Comparison of ENCODE assay signal across 8 cellular contexts in the genomic region with DNA sequence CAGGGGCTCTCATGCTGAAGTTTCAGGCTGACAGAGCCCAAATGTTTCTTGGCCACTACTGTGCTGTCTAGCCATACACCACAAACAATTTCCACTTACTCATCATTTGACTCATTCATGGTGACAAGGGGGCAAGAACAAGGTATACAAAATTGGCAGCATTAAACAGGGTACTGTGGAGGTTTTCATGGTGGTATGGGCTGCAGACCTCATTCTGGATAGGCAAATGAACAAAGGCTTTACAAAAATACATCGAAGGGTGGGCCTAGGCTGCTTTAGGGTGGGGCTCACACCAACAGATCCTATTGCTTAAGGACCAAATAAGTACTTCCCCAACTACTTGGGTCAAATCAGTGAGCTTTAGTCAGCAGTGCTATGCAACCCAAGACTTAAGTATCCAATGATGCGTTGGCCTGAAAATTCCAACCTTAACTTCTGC. TPM values are rescaled to one million over a fixed set of nuclear protein-coding genes. Genes with fewer than 3 reads are reported as not detected.
DNase-seq lines count a peak whose midpoint lies in the region; ATAC-seq, FAIRE-seq and TF ChIP-seq lines count a peak whose summit lies in the region.

No MANE protein-coding gene starts in this region.

- FAIRE-seq in H54 (lab: Jason Lieb, UNC) (peak; percentile 62), RCC 7860 (lab: Jason Lieb, UNC) (no peak)

- no peak for DNase-seq in H54 (ENCODE audit: insufficient read length, low spot score)
- peak; percentile 39 for DNase-seq in RCC 7860 (ENCODE audit: low spot score)
- DNase-seq in fibroblast of peridontal ligament (ENCODE audit: extremely low read depth), result peak; percentile 80
- DNase-seq in activated gamma-delta T cell (lab: John Stamatoyannopoulos, UW), result no peak
- no peak for DNase-seq in GOT3 (lab: John Stamatoyannopoulos, UW)
- DNase-seq in esophagus squamous epithelium (lab: John Stamatoyannopoulos, UW), result no peak
- no peak for DNase-seq in suprapubic skin (ENCODE audit: low spot score in 2 of 2)

- H3K9me3 ChIP-seq in esophagus squamous epithelium (no peaks in the 10 kb centered on the region), suprapubic skin (no peaks in the 10 kb centered on the region)

- H3K4me1 ChIP-seq in esophagus squamous epithelium (peaks cover 9 to 80% (median 32%) of the 10 kb centered on the region in 3 donors), suprapubic skin (peaks cover 60% of the 10 kb centered on the region)

- no peak for TF ChIP-seq POLR2A in H54 (IDR thresholded peaks at IDR 0.05; ENCODE audit: low read depth, low read length)
- TF ChIP-seq POLR2A in esophagus squamous epithelium (IDR thresholded peaks at IDR 0.05), result no peak
- no peak for TF ChIP-seq POLR2A in suprapubic skin (IDR thresholded peaks at IDR 0.05)

- H3K27me3 ChIP-seq in esophagus squamous epithelium (no peaks in the 10 kb centered on the region), suprapubic skin (no peaks in the 10 kb centered on the region)

- H3K27ac ChIP-seq in esophagus squamous epithelium (no peak overlapping the region), suprapubic skin (no peak overlapping the region)

- WGBS in esophagus squamous epithelium, 2 donors, result 86 to 92% methylated on average over 2 of the region's 2 CpGs
- WGBS in suprapubic skin, result 93% methylated on average over 2 of the region's 2 CpGs

- TF ChIP-seq CTCF in esophagus squamous epithelium (IDR thresholded peaks at IDR 0.05), result no peak
- TF ChIP-seq CTCF in suprapubic skin (IDR thresholded peaks at IDR 0.05), result no peak

- no peak for TF ChIP-seq EP300 in suprapubic skin (IDR thresholded peaks at IDR 0.05)

- peak; percentile 88 for ATAC-seq in GM18502 (IDR thresholded peaks at IDR 0.05; ENCODE audit: poor library complexity, unreplicated experiment)

- H3K4me3 ChIP-seq in esophagus squamous epithelium (no peak overlapping the region), suprapubic skin (no peak overlapping the region)

- H3K36me3 ChIP-seq in esophagus squamous epithelium (peaks cover 0 to 56% (median 0%) of the 10 kb centered on the region in 3 donors), suprapubic skin (peaks cover 11% of the 10 kb centered on the region)

- intact Hi-C loops in esophagus squamous epithelium (cut with DNase I), result no loop called here

RNA-seq across cellular contexts. Expression of a gene that starts 53.0 kb away (rescaled TPM):
- 10 to 100 TPM; 32.4 to 67.4 (median 37.6) TPM for total RNA-seq in esophagus squamous epithelium
- 10 to 100 TPM; 46.2 to 78.1 (median 66.5) TPM for total RNA-seq in suprapubic skin

Comparison
In these comparisons a context has a peak if more than half of its experiments do, and no peak if none do; other contexts are left out.
1. DNase-seq: peak in RCC 7860 (single experiment) and fibroblast of peridontal ligament (single experiment); none in H54 (single experiment), activated gamma-delta T cell (single experiment), GOT3 (single experiment), esophagus squamous epithelium (single experiment) and suprapubic skin (0 of 2).